1 cellular context compared by ENCODE assay signal in the genomic region with DNA sequence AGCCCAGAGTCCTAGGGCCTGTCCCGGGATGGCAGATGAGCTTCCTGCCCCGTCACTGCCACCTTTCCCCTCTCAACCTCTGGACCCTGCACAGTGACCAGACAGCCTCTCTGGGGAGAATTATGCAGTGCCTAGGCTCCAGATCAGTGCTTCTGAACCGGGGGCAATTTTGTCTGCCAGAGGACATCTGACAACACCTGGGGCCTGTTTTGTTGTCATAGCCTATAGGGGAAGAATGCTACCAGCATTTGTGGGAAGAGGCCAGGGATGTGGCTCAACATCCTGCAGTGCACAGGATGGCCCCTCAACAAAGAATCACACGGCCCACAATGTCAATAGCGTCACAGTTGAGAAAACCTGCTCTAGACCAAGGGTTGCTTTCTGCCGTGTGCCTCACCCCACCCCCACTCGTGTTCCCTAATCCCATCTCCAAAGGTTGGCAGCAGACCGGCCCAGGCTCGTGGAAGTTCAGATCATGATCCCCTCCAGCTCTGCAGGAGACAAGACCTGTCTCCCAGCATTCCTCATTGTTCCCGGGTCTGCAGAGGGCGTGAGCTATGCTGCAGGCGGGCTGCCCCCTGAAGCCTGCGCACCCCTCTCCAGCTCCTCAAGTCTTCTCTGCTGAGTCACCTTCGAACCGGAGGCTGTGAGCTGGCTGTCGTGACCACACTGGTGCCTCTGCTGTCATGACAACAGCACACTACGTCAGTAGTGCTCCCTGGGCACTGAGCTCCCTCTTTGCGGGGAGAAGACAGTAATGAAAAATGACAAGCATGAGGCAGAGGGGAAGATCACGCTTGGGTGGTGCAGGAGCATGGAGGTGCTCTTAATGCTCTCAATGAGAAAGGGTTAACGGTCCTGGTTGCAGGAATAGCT.
A peak's percentile ranks its signal among the peaks of the same experiment; 100 is the strongest.
TF ChIP-seq lines count a peak whose summit lies in the region.

No MANE protein-coding gene starts in this region.

TF ChIP-seq in HEK293, 187 proteins besides CTCF, POLR2A, EP300 and RAD21 (continued from another document):
- TF ChIP-seq, protein P1, sequence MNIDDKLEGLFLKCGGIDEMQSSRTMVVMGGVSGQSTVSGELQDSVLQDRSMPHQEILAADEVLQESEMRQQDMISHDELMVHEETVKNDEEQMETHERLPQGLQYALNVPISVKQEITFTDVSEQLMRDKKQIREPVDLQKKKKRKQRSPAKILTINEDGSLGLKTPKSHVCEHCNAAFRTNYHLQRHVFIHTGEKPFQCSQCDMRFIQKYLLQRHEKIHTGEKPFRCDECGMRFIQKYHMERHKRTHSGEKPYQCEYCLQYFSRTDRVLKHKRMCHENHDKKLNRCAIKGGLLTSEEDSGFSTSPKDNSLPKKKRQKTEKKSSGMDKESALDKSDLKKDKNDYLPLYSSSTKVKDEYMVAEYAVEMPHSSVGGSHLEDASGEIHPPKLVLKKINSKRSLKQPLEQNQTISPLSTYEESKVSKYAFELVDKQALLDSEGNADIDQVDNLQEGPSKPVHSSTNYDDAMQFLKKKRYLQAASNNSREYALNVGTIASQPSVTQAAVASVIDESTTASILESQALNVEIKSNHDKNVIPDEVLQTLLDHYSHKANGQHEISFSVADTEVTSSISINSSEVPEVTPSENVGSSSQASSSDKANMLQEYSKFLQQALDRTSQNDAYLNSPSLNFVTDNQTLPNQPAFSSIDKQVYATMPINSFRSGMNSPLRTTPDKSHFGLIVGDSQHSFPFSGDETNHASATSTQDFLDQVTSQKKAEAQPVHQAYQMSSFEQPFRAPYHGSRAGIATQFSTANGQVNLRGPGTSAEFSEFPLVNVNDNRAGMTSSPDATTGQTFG (tag by site-specific recombination; IDR thresholded peaks at IDR 0.05; ENCODE audit: borderline replicate concordance): no peak
- TF ChIP-seq ZNF223 (tag by site-specific recombination; IDR thresholded peaks at IDR 0.05) (no peak), ZNF433 (tag by site-specific recombination; IDR thresholded peaks at IDR 0.05; ENCODE audit: low read depth) (no peak), REPIN1 (tag by site-specific recombination; IDR thresholded peaks at IDR 0.05; ENCODE audit: low read depth) (no peak), ZNF677 (tag by site-specific recombination; IDR thresholded peaks at IDR 0.05) (no peak), ZNF530 (tag by site-specific recombination; IDR thresholded peaks at IDR 0.05; ENCODE audit: low read depth) (no peak), YY2 (tag by site-specific recombination; IDR thresholded peaks at IDR 0.05) (no peak), BCL11B (tag by site-specific recombination; IDR thresholded peaks at IDR 0.05; ENCODE audit: low read depth) (0 out of 2 replicates have a peak, but pooled peaks have one; percentile 46), PRDM1 (tag by site-specific recombination; IDR thresholded peaks at IDR 0.05) (no peak), IKZF3 (tag by site-specific recombination; IDR thresholded peaks at IDR 0.05) (peak; percentile 77), ZNF292 (tag by site-specific recombination; IDR thresholded peaks at IDR 0.05; ENCODE audit: borderline replicate concordance, low read depth) (no peak), ZNF777 (tag by site-specific recombination; IDR thresholded peaks at IDR 0.05; ENCODE audit: borderline replicate concordance) (no peak), ZNF10 (tag by site-specific recombination; IDR thresholded peaks at IDR 0.05) (no peak), ZNF548 (tag by site-specific recombination; IDR thresholded peaks at IDR 0.05) (no peak), ZNF248 (tag by site-specific recombination; IDR thresholded peaks at IDR 0.05) (no peak), ZFHX2 (tag by site-specific recombination; conservative IDR thresholded peaks at IDR 0.05) (no peak), TRIM28 (IDR thresholded peaks at IDR 0.05; ENCODE audit: borderline replicate concordance, low read length) (0 out of 2 replicates have a peak, but pooled peaks have one; percentile 10), RBAK (tag by site-specific recombination; IDR thresholded peaks at IDR 0.05) (no peak)
- TF ChIP-seq, protein P2, sequence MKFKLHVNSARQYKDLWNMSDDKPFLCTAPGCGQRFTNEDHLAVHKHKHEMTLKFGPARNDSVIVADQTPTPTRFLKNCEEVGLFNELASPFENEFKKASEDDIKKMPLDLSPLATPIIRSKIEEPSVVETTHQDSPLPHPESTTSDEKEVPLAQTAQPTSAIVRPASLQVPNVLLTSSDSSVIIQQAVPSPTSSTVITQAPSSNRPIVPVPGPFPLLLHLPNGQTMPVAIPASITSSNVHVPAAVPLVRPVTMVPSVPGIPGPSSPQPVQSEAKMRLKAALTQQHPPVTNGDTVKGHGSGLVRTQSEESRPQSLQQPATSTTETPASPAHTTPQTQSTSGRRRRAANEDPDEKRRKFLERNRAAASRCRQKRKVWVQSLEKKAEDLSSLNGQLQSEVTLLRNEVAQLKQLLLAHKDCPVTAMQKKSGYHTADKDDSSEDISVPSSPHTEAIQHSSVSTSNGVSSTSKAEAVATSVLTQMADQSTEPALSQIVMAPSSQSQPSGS (tag by site-specific recombination; IDR thresholded peaks at IDR 0.05; ENCODE audit: low read depth): no peak
- TF ChIP-seq, protein P3, sequence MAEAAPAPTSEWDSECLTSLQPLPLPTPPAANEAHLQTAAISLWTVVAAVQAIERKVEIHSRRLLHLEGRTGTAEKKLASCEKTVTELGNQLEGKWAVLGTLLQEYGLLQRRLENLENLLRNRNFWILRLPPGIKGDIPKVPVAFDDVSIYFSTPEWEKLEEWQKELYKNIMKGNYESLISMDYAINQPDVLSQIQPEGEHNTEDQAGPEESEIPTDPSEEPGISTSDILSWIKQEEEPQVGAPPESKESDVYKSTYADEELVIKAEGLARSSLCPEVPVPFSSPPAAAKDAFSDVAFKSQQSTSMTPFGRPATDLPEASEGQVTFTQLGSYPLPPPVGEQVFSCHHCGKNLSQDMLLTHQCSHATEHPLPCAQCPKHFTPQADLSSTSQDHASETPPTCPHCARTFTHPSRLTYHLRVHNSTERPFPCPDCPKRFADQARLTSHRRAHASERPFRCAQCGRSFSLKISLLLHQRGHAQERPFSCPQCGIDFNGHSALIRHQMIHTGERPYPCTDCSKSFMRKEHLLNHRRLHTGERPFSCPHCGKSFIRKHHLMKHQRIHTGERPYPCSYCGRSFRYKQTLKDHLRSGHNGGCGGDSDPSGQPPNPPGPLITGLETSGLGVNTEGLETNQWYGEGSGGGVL (tag by site-specific recombination; IDR thresholded peaks at IDR 0.05): peak; percentile 57
- TF ChIP-seq, protein P4, sequence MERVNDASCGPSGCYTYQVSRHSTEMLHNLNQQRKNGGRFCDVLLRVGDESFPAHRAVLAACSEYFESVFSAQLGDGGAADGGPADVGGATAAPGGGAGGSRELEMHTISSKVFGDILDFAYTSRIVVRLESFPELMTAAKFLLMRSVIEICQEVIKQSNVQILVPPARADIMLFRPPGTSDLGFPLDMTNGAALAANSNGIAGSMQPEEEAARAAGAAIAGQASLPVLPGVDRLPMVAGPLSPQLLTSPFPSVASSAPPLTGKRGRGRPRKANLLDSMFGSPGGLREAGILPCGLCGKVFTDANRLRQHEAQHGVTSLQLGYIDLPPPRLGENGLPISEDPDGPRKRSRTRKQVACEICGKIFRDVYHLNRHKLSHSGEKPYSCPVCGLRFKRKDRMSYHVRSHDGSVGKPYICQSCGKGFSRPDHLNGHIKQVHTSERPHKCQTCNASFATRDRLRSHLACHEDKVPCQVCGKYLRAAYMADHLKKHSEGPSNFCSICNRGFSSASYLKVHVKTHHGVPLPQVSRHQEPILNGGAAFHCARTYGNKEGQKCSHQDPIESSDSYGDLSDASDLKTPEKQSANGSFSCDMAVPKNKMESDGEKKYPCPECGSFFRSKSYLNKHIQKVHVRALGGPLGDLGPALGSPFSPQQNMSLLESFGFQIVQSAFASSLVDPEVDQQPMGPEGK (tag by site-specific recombination; IDR thresholded peaks at IDR 0.05): peak; percentile 82
- TF ChIP-seq, protein P5, sequence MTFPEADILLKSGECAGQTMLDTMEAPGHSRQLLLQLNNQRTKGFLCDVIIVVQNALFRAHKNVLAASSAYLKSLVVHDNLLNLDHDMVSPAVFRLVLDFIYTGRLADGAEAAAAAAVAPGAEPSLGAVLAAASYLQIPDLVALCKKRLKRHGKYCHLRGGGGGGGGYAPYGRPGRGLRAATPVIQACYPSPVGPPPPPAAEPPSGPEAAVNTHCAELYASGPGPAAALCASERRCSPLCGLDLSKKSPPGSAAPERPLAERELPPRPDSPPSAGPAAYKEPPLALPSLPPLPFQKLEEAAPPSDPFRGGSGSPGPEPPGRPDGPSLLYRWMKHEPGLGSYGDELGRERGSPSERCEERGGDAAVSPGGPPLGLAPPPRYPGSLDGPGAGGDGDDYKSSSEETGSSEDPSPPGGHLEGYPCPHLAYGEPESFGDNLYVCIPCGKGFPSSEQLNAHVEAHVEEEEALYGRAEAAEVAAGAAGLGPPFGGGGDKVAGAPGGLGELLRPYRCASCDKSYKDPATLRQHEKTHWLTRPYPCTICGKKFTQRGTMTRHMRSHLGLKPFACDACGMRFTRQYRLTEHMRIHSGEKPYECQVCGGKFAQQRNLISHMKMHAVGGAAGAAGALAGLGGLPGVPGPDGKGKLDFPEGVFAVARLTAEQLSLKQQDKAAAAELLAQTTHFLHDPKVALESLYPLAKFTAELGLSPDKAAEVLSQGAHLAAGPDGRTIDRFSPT (tag by site-specific recombination; IDR thresholded peaks at IDR 0.05): no peak; the same call in 1 of the 2 replicates
